In the genomic region with DNA sequence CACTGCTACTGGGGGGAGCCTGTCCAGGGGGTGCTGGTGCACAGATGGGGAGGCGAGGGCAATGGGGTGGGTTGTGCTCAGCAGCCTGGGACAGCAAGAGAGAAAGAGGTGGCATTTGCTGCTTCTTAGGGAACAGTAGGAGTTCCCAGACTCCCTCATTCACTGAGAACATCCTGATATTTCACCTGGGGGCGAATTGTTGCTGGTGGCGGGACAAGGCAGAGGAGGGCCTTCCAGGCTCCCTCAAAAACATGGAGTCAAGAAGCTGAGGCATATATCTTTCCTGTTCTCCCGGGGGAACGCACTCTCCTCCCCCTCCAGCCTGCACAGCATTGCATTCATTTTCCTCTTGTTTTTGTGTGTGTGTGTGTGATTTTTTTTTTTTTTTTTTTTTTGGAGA, we compare ENCODE assay signal across 16 cellular contexts.
DNase-seq lines count a peak whose midpoint lies in the region; ATAC-seq and TF ChIP-seq lines count a peak whose summit lies in the region.
"Had no signal": no experiment of that assay in that cellular context is flagged by ENCODE, and none has a peak within 500 bp of the region (broad histone marks: within the 10 kb centered on the region; RNA-seq: fewer than 3 reads in every experiment).

No MANE protein-coding gene starts in this region.

- H2BK120ac ChIP-seq in neuronal stem cell (ENCODE audit: low read depth, low read length), result no peak overlapping the region

- no peak overlapping the region for H3K4me3 Mint-ChIP-seq in GM23338
- H3K4me3 Mint-ChIP-seq: CD4-positive, alpha-beta memory T cell had no signal

- DNase-seq in ELF-1 (ENCODE audit: low read depth, low spot score), result peak; percentile 56
- DNase-seq in GM23338 (ENCODE audit: low spot score), result peak; percentile 14
- peak; percentile 8 for DNase-seq in M059J (ENCODE audit: low read depth)
- DNase-seq in neuronal stem cell (ENCODE audit: low spot score), result no peak
- DNase-seq in kidney tubule cell (ENCODE audit: low spot score), result no peak
- DNase-seq in inferior parietal cortex (ENCODE audit: extremely low spot score), result no peak
- no peak for DNase-seq in DMS153 treated with DMSO at 0.1 percent for 48 hours (lab: John Stamatoyannopoulos, UW; ENCODE audit: unreplicated experiment)
- DNase-seq in iPS-NIHi11 (ENCODE audit: low spot score), result no peak
- DNase-seq: C1 segment of cervical spinal cord; Calu3; CD4-positive, alpha-beta memory T cell; COR-L47; EL; GF-D8; GM23248; HCEC 1CT had no signal

- no peaks in the 10 kb centered on the region for H4K20me1 ChIP-seq in GM23338 (replicated peaks; ENCODE audit: insufficient read depth)

- H3F3A ChIP-seq in GM23338 (replicated peaks; ENCODE audit: low read depth), result peaks cover 5% of the 10 kb centered on the region; the same call in 1 of the 2 replicates

- H3K27ac ChIP-seq in GM23338 (ENCODE audit: low read depth), result no peak overlapping the region
- no peak overlapping the region for H3K27ac ChIP-seq in neuronal stem cell (replicated peaks; ENCODE audit: low read length)
- H3K27ac ChIP-seq: GM23248 had no signal

- H2BK5ac ChIP-seq in neuronal stem cell (ENCODE audit: low read length), result no peak overlapping the region

- H3K4ac ChIP-seq in neuronal stem cell (ENCODE audit: low read length), result no peak overlapping the region

- H3K4me1 ChIP-seq in GM23338 (ENCODE audit: insufficient read depth) (peaks cover 8% of the 10 kb centered on the region; the same call in 1 of the 2 replicates), neuronal stem cell (ENCODE audit: control insufficient read depth in 2 of 2, insufficient read depth in 1 of 2, low read depth in 1 of 2, low read length in 2 of 2) (peaks cover 4 to 6% of the 10 kb centered on the region in 2 donors)

- H3K79me2 ChIP-seq in GM23338 (replicated peaks; ENCODE audit: insufficient read depth), result no peaks in the 10 kb centered on the region

- no peaks in the 10 kb centered on the region for H3K9me3 ChIP-seq in neuronal stem cell (replicated peaks in 1 of 2; ENCODE audit: control insufficient read depth in 2 of 2, insufficient read depth in 1 of 2, low read depth in 1 of 2, low read length in 2 of 2)

- no peak overlapping the region for H2BK15ac ChIP-seq in neuronal stem cell (ENCODE audit: low read length)

- H3K9me2 ChIP-seq in GM23338 (ENCODE audit: insufficient read depth), result no peaks in the 10 kb centered on the region

- H3K9ac ChIP-seq in neuronal stem cell (ENCODE audit: low read depth, low read length, poor library complexity), result no peak overlapping the region
- H3K9ac ChIP-seq: GM23248 had no signal

- peaks cover 8% of the 10 kb centered on the region for H3K27me3 Mint-ChIP-seq in GM23338 (ENCODE audit: insufficient read depth, low read depth, poor library complexity)
- H3K27me3 Mint-ChIP-seq: CD4-positive, alpha-beta memory T cell had no signal

- no peak overlapping the region for H2AK5ac ChIP-seq in neuronal stem cell (ENCODE audit: low read depth, low read length)

- H3K79me1 ChIP-seq in neuronal stem cell (ENCODE audit: low read depth, low read length), result no peaks in the 10 kb centered on the region

- peaks cover 14% of the 10 kb centered on the region for H3K4me1 Mint-ChIP-seq in GM23338
- H3K4me1 Mint-ChIP-seq: CD4-positive, alpha-beta memory T cell had no signal

- H3K4me2 ChIP-seq in GM23338, result no peak overlapping the region
- H3K4me2 ChIP-seq in neuronal stem cell (ENCODE audit: insufficient read depth, low read length, poor library complexity, severe bottlenecking), result no peak overlapping the region

- no peak overlapping the region for H3K23ac ChIP-seq in neuronal stem cell (ENCODE audit: low read depth, low read length, poor library complexity)

- H3K18ac ChIP-seq in neuronal stem cell (ENCODE audit: low read length), result no peak overlapping the region

- H4K91ac ChIP-seq in neuronal stem cell (ENCODE audit: low read depth, low read length, poor library complexity), result no peak overlapping the region

- no peak overlapping the region for H4K8ac ChIP-seq in neuronal stem cell (ENCODE audit: low read depth, low read length)

- H3K14ac ChIP-seq in neuronal stem cell (ENCODE audit: low read length), result no peak overlapping the region

- H2AFZ ChIP-seq in GM23338 (peak overlapping the region; percentile 56; the same call in 1 of the 2 replicates), neuronal stem cell (ENCODE audit: low read length) (peak overlapping the region; percentile 47)
- H2AFZ ChIP-seq: GM23248 had no signal

- H3K4me3 ChIP-seq in GM23338, result no peak overlapping the region
- no peak overlapping the region for H3K4me3 ChIP-seq in neuronal stem cell (ENCODE audit: low read length in 2 of 2)
- H3K4me3 ChIP-seq: GM23248 had no signal

- no peaks in the 10 kb centered on the region for H3K27me3 ChIP-seq in GM23338 (ENCODE audit: insufficient read depth)
- H3K27me3 ChIP-seq in neuronal stem cell (ENCODE audit: control insufficient read depth in 3 of 3, insufficient read depth in 3 of 3, low read depth in 1 of 3, low read length in 3 of 3), result no peaks in the 10 kb centered on the region

- H3K36me3 Mint-ChIP-seq in GM23338 (ENCODE audit: low read depth), result no peaks in the 10 kb centered on the region
- H3K36me3 Mint-ChIP-seq: CD4-positive, alpha-beta memory T cell had no signal

- H3K9me3 Mint-ChIP-seq in GM23338, result no peaks in the 10 kb centered on the region
- H3K9me3 Mint-ChIP-seq: CD4-positive, alpha-beta memory T cell had no signal

- H2BK12ac ChIP-seq in neuronal stem cell (ENCODE audit: low read length), result no peak overlapping the region

- ATAC-seq in GM23338, result no peak

- WGBS in neuronal stem cell (ENCODE audit: extremely low coverage in 2 of 2, insufficient read length in 2 of 2, insufficient replicate concordance in 1 of 2), 2 donors, result no CpG with 5 or more reads among the region's 5 CpGs

- H3K27ac Mint-ChIP-seq in GM23338, result no peak overlapping the region

- H3K36me3 ChIP-seq in GM23338 (ENCODE audit: insufficient read depth) (no peaks in the 10 kb centered on the region), neuronal stem cell (replicated peaks in 1 of 2; ENCODE audit: control insufficient read depth in 2 of 2, insufficient read depth in 2 of 2, low read length in 2 of 2) (no peaks in the 10 kb centered on the region)

- TF ChIP-seq CTCF in GM23338 (conservative IDR thresholded peaks at IDR 0.05; ENCODE audit: low read depth in 2 of 2), result no peak

TF ChIP-seq in GM23338, 12 proteins besides CTCF, POLR2A, EP300 and RAD21 (continues in another document):
- TF ChIP-seq ZNF114 (CRISPR knock-in tag; IDR thresholded peaks at IDR 0.05), result no peak
- no peak for TF ChIP-seq STAT1 (IDR thresholded peaks at IDR 0.05; ENCODE audit: unreplicated experiment)
- TF ChIP-seq, protein P1, sequence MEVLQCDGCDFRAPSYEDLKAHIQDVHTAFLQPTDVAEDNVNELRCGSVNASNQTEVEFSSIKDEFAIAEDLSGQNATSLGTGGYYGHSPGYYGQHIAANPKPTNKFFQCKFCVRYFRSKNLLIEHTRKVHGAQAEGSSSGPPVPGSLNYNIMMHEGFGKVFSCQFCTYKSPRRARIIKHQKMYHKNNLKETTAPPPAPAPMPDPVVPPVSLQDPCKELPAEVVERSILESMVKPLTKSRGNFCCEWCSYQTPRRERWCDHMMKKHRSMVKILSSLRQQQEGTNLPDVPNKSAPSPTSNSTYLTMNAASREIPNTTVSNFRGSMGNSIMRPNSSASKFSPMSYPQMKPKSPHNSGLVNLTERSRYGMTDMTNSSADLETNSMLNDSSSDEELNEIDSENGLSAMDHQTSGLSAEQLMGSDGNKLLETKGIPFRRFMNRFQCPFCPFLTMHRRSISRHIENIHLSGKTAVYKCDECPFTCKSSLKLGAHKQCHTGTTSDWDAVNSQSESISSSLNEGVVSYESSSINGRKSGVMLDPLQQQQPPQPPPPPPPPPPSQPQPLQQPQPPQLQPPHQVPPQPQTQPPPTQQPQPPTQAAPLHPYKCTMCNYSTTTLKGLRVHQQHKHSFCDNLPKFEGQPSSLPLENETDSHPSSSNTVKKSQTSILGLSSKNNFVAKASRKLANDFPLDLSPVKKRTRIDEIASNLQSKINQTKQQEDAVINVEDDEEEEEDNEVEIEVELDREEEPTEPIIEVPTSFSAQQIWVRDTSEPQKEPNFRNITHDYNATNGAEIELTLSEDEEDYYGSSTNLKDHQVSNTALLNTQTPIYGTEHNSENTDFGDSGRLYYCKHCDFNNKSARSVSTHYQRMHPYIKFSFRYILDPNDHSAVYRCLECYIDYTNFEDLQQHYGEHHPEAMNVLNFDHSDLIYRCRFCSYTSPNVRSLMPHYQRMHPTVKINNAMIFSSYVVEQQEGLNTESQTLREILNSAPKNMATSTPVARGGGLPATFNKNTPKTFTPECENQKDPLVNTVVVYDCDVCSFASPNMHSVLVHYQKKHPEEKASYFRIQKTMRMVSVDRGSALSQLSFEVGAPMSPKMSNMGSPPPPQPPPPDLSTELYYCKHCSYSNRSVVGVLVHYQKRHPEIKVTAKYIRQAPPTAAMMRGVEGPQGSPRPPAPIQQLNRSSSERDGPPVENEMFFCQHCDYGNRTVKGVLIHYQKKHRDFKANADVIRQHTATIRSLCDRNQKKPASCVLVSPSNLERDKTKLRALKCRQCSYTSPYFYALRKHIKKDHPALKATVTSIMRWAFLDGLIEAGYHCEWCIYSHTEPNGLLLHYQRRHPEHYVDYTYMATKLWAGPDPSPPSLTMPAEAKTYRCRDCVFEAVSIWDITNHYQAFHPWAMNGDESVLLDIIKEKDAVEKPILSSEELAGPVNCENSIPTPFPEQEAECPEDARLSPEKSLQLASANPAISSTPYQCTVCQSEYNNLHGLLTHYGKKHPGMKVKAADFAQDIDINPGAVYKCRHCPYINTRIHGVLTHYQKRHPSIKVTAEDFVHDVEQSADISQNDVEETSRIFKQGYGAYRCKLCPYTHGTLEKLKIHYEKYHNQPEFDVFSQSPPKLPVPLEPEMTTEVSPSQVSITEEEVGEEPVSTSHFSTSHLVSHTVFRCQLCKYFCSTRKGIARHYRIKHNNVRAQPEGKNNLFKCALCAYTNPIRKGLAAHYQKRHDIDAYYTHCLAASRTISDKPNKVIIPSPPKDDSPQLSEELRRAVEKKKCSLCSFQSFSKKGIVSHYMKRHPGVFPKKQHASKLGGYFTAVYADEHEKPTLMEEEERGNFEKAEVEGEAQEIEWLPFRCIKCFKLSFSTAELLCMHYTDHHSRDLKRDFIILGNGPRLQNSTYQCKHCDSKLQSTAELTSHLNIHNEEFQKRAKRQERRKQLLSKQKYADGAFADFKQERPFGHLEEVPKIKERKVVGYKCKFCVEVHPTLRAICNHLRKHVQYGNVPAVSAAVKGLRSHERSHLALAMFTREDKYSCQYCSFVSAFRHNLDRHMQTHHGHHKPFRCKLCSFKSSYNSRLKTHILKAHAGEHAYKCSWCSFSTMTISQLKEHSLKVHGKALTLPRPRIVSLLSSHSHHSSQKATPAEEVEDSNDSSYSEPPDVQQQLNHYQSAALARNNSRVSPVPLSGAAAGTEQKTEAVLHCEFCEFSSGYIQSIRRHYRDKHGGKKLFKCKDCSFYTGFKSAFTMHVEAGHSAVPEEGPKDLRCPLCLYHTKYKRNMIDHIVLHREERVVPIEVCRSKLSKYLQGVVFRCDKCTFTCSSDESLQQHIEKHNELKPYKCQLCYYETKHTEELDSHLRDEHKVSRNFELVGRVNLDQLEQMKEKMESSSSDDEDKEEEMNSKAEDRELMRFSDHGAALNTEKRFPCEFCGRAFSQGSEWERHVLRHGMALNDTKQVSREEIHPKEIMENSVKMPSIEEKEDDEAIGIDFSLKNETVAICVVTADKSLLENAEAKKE (CRISPR knock-in tag; IDR thresholded peaks at IDR 0.05), result no peak
- no peak for TF ChIP-seq ZNF331 (CRISPR knock-in tag; IDR thresholded peaks at IDR 0.05; ENCODE audit: low read depth)

Comparison
In these comparisons a context has a peak if more than half of its experiments do, and no peak if none do; other contexts are left out.
1. DNase-seq: peak in ELF-1 (single experiment), GM23338 (single experiment) and M059J (single experiment); none in neuronal stem cell (single experiment), kidney tubule cell (single experiment), inferior parietal cortex (single experiment), DMS153 treated with DMSO at 0.1 percent for 48 hours (single experiment) and iPS-NIHi11 (single experiment).